ENCODE assay signal across 15 cellular contexts in genomic region chr1:94753171-94753972, GRCh38.
DNase-seq lines count a peak whose midpoint lies in the region; ATAC-seq, FAIRE-seq and TF ChIP-seq lines count a peak whose summit lies in the region.
"Had no signal": no experiment of that assay in that cellular context is flagged by ENCODE, and none has a peak within 500 bp of the region (broad histone marks: within the 10 kb centered on the region; RNA-seq: fewer than 3 reads in every experiment).

No MANE protein-coding gene starts in this region.

- peak; percentile 94 to 99 (median 98) for ATAC-seq in right lobe of liver
- ATAC-seq in HG03342 (IDR thresholded peaks at IDR 0.05; ENCODE audit: unreplicated experiment): no peak
- ATAC-seq: naive thymus-derived CD4-positive, alpha-beta T cell had no signal

- H3K27ac ChIP-seq in esophagus squamous epithelium (peak overlapping the region in 3 of 4 donors; percentile 29 to 57 (median 49)), right lobe of liver (peak overlapping the region; percentile 21 to 39 (median 25)), thyroid gland (peak overlapping the region; percentile 79 to 94 (median 85))
- H3K27ac ChIP-seq: 22Rv1 had no signal

- H3K36me3 ChIP-seq in esophagus squamous epithelium (no peaks in the 10 kb centered on the region), right lobe of liver (no peaks in the 10 kb centered on the region), thyroid gland (no peaks in the 10 kb centered on the region)

- H3K9me3 ChIP-seq in esophagus squamous epithelium: peaks cover 0 to 8% (median 0%) of the 10 kb centered on the region in 3 donors
- no peaks in the 10 kb centered on the region for H3K9me3 ChIP-seq in right lobe of liver
- H3K9me3 ChIP-seq in thyroid gland: no peaks in the 10 kb centered on the region

- 59 to 62% methylated on average over 5 of the region's 6 CpGs for WGBS in esophagus squamous epithelium, 2 donors
- 53% methylated on average over 4 of the region's 6 CpGs for whole genome bisulfite sequencing in right lobe of liver (ENCODE audit: insufficient coverage, low coverage, low lambda C conversion rate, missing lambda C conversion rate)
- WGBS in thyroid gland, 2 donors: 39 to 64% methylated on average over 6 of the region's 6 CpGs

- DNase-seq in NCI-H2029 treated with DMSO at 0.1 percent for 48 hours (lab: John Stamatoyannopoulos, UW): peak; percentile 50
- no peak for DNase-seq in NCI-H2029 (lab: John Stamatoyannopoulos, UW)
- DNase-seq in esophagus squamous epithelium (lab: John Stamatoyannopoulos, UW): no peak
- peak; percentile 83 to 89 (median 86) for DNase-seq in right lobe of liver
- DNase-seq in thyroid gland: peak; percentile 83 to 86
- DNase-seq in NCI-H226: no peak
- DNase-seq in D721Med (ENCODE audit: insufficient read length, low spot score): no peak
- DNase-seq: activated naive CD8-positive, alpha-beta T cell treated with anti-CD3 and anti-CD28 coated beads, Interleukin-2, amount 10 ng/mL, durations not matched to agents 7 days and 5 days; CD4-positive, alpha-beta memory T cell; naive thymus-derived CD4-positive, alpha-beta T cell; NCI-H1694 treated with DMSO at 0.1 percent for 48 hours had no signal

- no peak overlapping the region for H3K4me3 ChIP-seq in esophagus squamous epithelium
- no peak overlapping the region for H3K4me3 ChIP-seq in right lobe of liver
- no peak overlapping the region for H3K4me3 ChIP-seq in thyroid gland (replicated peaks in 1 of 3)

- intact Hi-C loops in esophagus squamous epithelium (cut with DNase I): no loop called here
- intact Hi-C loops in right lobe of liver (cut with DNase I): no loop called here
- intact Hi-C loops in thyroid gland (cut with DNase I): no loop called here

- no peaks in the 10 kb centered on the region for H3K27me3 ChIP-seq in esophagus squamous epithelium
- no peaks in the 10 kb centered on the region for H3K27me3 ChIP-seq in right lobe of liver
- H3K27me3 ChIP-seq in thyroid gland: no peaks in the 10 kb centered on the region

- TF ChIP-seq POLR2A in esophagus squamous epithelium (IDR thresholded peaks at IDR 0.05): no peak
- TF ChIP-seq POLR2A in right lobe of liver (IDR thresholded peaks at IDR 0.05): no peak
- TF ChIP-seq POLR2A in thyroid gland (IDR thresholded peaks at IDR 0.05): peak in 1 of 2 donors; percentile 29

- H3K4me1 ChIP-seq in esophagus squamous epithelium (peaks cover 0 to 32% (median 2%) of the 10 kb centered on the region in 3 donors), right lobe of liver (peaks cover 0 to 44% (median 8%) of the 10 kb centered on the region in 4 donors), thyroid gland (peaks cover 33 to 43% of the 10 kb centered on the region in 2 donors)

- TF ChIP-seq CTCF in esophagus squamous epithelium (IDR thresholded peaks at IDR 0.05) (no peak), right lobe of liver (IDR thresholded peaks at IDR 0.05) (no peak), thyroid gland (IDR thresholded peaks at IDR 0.05) (no peak), D721Med (IDR thresholded peaks at IDR 0.05; ENCODE audit: insufficient read depth, missing control alignments) (no peak)

- no peak for FAIRE-seq in D721Med (lab: Jason Lieb, UNC)
- FAIRE-seq: colon, G401.6 had no signal

Comparison
In these comparisons a context has a peak if more than half of its experiments do, and no peak if none do; other contexts are left out.
1. DNase-seq: peak in NCI-H2029 treated with DMSO at 0.1 percent for 48 hours (single experiment), right lobe of liver (3 of 3) and thyroid gland (2 of 2); none in NCI-H2029 (single experiment), esophagus squamous epithelium (single experiment), NCI-H226 (single experiment) and D721Med (single experiment).
2. H3K27ac ChIP-seq: peak in every context shown above with its lines; median percentile 85 in thyroid gland; 49 in esophagus squamous epithelium; 25 in right lobe of liver.